Comparison of ENCODE assay signal across 9 cellular contexts in the genomic region with DNA sequence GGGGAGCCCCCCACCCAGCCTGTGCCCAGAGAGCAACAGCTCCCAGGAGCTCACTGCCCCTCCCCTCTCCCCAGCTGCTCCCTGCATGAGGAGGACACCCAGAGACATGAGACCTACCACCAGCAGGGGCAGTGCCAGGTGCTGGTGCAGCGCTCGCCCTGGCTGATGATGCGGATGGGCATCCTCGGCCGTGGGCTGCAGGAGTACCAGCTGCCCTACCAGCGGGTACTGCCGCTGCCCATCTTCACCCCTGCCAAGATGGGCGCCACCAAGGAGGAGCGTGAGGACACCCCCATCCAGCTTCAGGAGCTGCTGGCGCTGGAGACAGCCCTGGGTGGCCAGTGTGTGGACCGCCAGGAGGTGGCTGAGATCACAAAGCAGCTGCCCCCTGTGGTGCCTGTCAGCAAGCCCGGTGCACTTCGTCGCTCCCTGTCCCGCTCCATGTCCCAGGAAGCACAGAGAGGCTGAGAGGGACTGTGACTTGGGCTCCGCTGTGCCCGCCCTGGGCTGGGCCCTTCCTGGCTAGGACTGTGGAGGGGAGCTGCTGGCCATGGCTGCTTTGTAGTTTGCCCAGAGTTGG. TPM values are rescaled to one million over a fixed set of nuclear protein-coding genes. Genes with fewer than 3 reads are reported as not detected.
A peak's percentile ranks its signal among the peaks of the same experiment; 100 is the strongest.
DNase-seq lines count a peak whose midpoint lies in the region; ATAC-seq, FAIRE-seq and TF ChIP-seq lines count a peak whose summit lies in the region.
"Had no signal": no experiment of that assay in that cellular context is flagged by ENCODE, and none has a peak within 500 bp of the region (broad histone marks: within the 10 kb centered on the region; RNA-seq: fewer than 3 reads in every experiment).

No MANE protein-coding gene starts in this region.

- H3K18ac ChIP-seq in mesenchymal stem cell (ENCODE audit: low read depth in 1 of 2, low read length in 2 of 2) = no peak overlapping the region

- CTCF ChIA-PET in GM12878 (lab: Yijun Ruan, JAX) = interaction anchor here (1.1 to 8.4 kb wide), 4 partner anchors 12 to 38 kb away, joined by 3 to 64 read pairs (median 4); no protein-coding TSS in a partner anchor

- H2AFZ ChIP-seq in GM12878 (ENCODE audit: control insufficient read depth, low read depth, low read length) (no peak overlapping the region), mesenchymal stem cell (ENCODE audit: low read depth, low read length) (no peak overlapping the region)

- H3K4ac ChIP-seq in mesenchymal stem cell (ENCODE audit: low read depth in 1 of 2, low read length in 2 of 2) = no peak overlapping the region

- peaks cover 14 to 34% (median 25%) of the 10 kb centered on the region in 11 experiments for H3K36me3 ChIP-seq in BLaER1 treated with 17β-estradiol and CSF1 and Interleukin-3, amounts not matched to agents 10 nM and 100 nM
- H3K36me3 ChIP-seq in GM12878 (ENCODE audit: control insufficient read depth in 2 of 2, insufficient read depth in 2 of 2, low read length in 1 of 2) = peaks cover 0 to 11% of the 10 kb centered on the region in 2 experiments; a peak in 3 of 4 replicates
- peaks cover 20 to 24% of the 10 kb centered on the region in 2 experiments for H3K36me3 ChIP-seq in mesenchymal stem cell (ENCODE audit: control insufficient read depth in 1 of 2, insufficient read depth in 2 of 2, low read depth in 1 of 2, low read length in 2 of 2)
- H3K36me3 ChIP-seq in transverse colon = peaks cover 0 to 3% (median 0%) of the 10 kb centered on the region in 4 donors

- no peaks in the 10 kb centered on the region for H3K9me3 ChIP-seq in BLaER1 treated with 17β-estradiol and CSF1 and Interleukin-3, amounts not matched to agents 10 nM and 100 nM (replicated peaks in 1 of 11)
- H3K9me3 ChIP-seq in GM12878 (replicated peaks; ENCODE audit: control insufficient read depth, insufficient read depth, low read length) (no peaks in the 10 kb centered on the region), mesenchymal stem cell (ENCODE audit: control insufficient read depth, low read length) (no peaks in the 10 kb centered on the region), transverse colon (no peaks in the 10 kb centered on the region)

- H3K4me2 ChIP-seq in BLaER1 treated with 17β-estradiol and CSF1 and Interleukin-3, amounts not matched to agents 10 nM and 100 nM = peak overlapping the region in 10 of 11 experiments; percentile 0 to 81 (median 68); a peak in 18 of 22 replicates
- H3K4me2 ChIP-seq in GM12878 (ENCODE audit: control insufficient read depth, insufficient read depth) = no peak overlapping the region
- H3K4me2 ChIP-seq in mesenchymal stem cell (ENCODE audit: low read length, poor library complexity, severe bottlenecking) = no peak overlapping the region

- H4K8ac ChIP-seq in mesenchymal stem cell (ENCODE audit: low read length) = no peak overlapping the region

- no TSS peak for BruUV-seq in GM12878 (replicated peaks; lab: Mats Ljungman, UMichigan)

- no peak for FAIRE-seq in GM12878 (lab: Jason Lieb, UNC)

- H3K9ac ChIP-seq in BLaER1 treated with 17β-estradiol and CSF1 and Interleukin-3, amounts not matched to agents 10 nM and 100 nM = peak overlapping the region in 3 of 11 experiments; percentile 25 to 32 (median 31); a peak in 2 of 22 replicates
- no peak overlapping the region for H3K9ac ChIP-seq in GM12878 (ENCODE audit: control insufficient read depth, insufficient read depth, low read length)
- no peak overlapping the region for H3K9ac ChIP-seq in mesenchymal stem cell (ENCODE audit: low read length)

- H2BK120ac ChIP-seq in mesenchymal stem cell (ENCODE audit: low read depth, low read length) = no peak overlapping the region

- ATAC-seq in GM12878 = peak; percentile 40

- H2BK15ac ChIP-seq in mesenchymal stem cell (ENCODE audit: low read depth, poor library complexity, severe bottlenecking) = no peak overlapping the region

- no peak for TF ChIP-seq RAD21 in GM12878 (IDR thresholded peaks at IDR 0.05; ENCODE audit: insufficient read depth, low read depth, low read length)

- in situ Hi-C loops in GM12878 (cut with MboI) (no loop called here), G401 (cut with HindIII; ENCODE audit: low sequenced_read_pairs) (no loop called here), transverse colon (cut with MboI; ENCODE audit: low pct_ligation_motif_present in 1 of 4, low pct_unique_long_range_greater_than_20kb in 1 of 4, low sequenced_read_pairs in 3 of 4) (no loop called here)

- peak overlapping the region; percentile 29 for H2AK5ac ChIP-seq in mesenchymal stem cell (ENCODE audit: low read length, severe bottlenecking)

- H2BK5ac ChIP-seq in mesenchymal stem cell (ENCODE audit: low read depth, low read length, poor library complexity, severe bottlenecking) = no peak overlapping the region

- peaks cover 3% of the 10 kb centered on the region for H3K79me1 ChIP-seq in mesenchymal stem cell (replicated peaks; ENCODE audit: low read length, poor library complexity, severe bottlenecking)

- H3K79me2 ChIP-seq in GM12878 (ENCODE audit: control insufficient read depth, insufficient read depth, low read length) = no peaks in the 10 kb centered on the region

- H2BK12ac ChIP-seq in mesenchymal stem cell (ENCODE audit: low read length in 2 of 2) = no peak overlapping the region

- H4K20me1 ChIP-seq in BLaER1 treated with 17β-estradiol and CSF1 and Interleukin-3, amounts not matched to agents 10 nM and 100 nM = peaks cover 0 to 75% (median 28%) of the 10 kb centered on the region in 11 experiments; a peak in 16 of 22 replicates
- no peaks in the 10 kb centered on the region; the same call in 1 of the 2 replicates for H4K20me1 ChIP-seq in GM12878 (ENCODE audit: control insufficient read depth, insufficient read depth)

- H3K14ac ChIP-seq in mesenchymal stem cell (ENCODE audit: low read length in 2 of 2) = no peak overlapping the region

- H3K4me3 ChIP-seq in BLaER1 treated with 17β-estradiol and CSF1 and Interleukin-3, amounts not matched to agents 10 nM and 100 nM = no peak overlapping the region
- H3K4me3 ChIP-seq in GM12878 (no peak overlapping the region), mesenchymal stem cell (ENCODE audit: insufficient read depth in 1 of 2, low read depth in 1 of 2, low read length in 2 of 2) (no peak overlapping the region), transverse colon (no peak overlapping the region)
- H3K4me3 ChIP-seq: SJSA1 had no signal

- DNase-seq in LHCN-M2 (ENCODE audit: low read depth) (peak; percentile 58), GM12878 (ENCODE audit: low read depth, low spot score) (no peak), mesenchymal stem cell (no peak), mucosa of gallbladder (ENCODE audit: low spot score) (no peak), NCI-H226 (no peak), G401 (ENCODE audit: low spot score) (no peak), transverse colon (no peak)

- TF ChIP-seq POLR2A in GM12878 (IDR thresholded peaks at IDR 0.05; ENCODE audit: low read depth, low read length) = no peak; the same call in 1 of the 2 replicates
- TF ChIP-seq POLR2A in transverse colon (IDR thresholded peaks at IDR 0.05) = no peak

- H3K23ac ChIP-seq in mesenchymal stem cell (ENCODE audit: low read length in 2 of 2) = no peak overlapping the region

- no peak for TF ChIP-seq EP300 in GM12878 (IDR thresholded peaks at IDR 0.05; ENCODE audit: borderline replicate concordance in 1 of 2, control insufficient read depth in 1 of 2, low read depth in 2 of 2, low read length in 2 of 2)
- TF ChIP-seq EP300 in transverse colon (IDR thresholded peaks at IDR 0.05; ENCODE audit: low read depth) = no peak

- POLR2A ChIA-PET in GM12878 (lab: Charles Lee) = interaction anchor here (1.0 kb wide), 1 partner anchor 22 kb away, joined by 3 read pairs; a partner anchor contains a TSS

- H3K4me1 ChIP-seq in BLaER1 treated with 17β-estradiol and CSF1 and Interleukin-3, amounts not matched to agents 10 nM and 100 nM = peaks cover 30 to 88% (median 77%) of the 10 kb centered on the region in 10 experiments
- H3K4me1 ChIP-seq in GM12878 (ENCODE audit: control insufficient read depth, insufficient read depth, low read length) (no peaks in the 10 kb centered on the region), mesenchymal stem cell (ENCODE audit: control insufficient read depth, insufficient read depth, low read depth, low read length) (peaks cover 79% of the 10 kb centered on the region), transverse colon (peaks cover 37 to 58% (median 48%) of the 10 kb centered on the region in 4 donors)

- RAD21 ChIA-PET in GM12878 (lab: Charles Lee; ENCODE audit: unreplicated experiment) = no interaction called here

- WGBS in GM12878 (ENCODE audit: insufficient coverage, insufficient replicate concordance, low lambda C conversion rate, missing lambda C conversion rate) = 52% methylated on average over 17 of the region's 17 CpGs
- 79% methylated on average over 17 of the region's 17 CpGs for WGBS in mesenchymal stem cell
- 74% methylated on average over 7 of the region's 17 CpGs; no CpG with 5 or more reads in 1 of the 2 donors for WGBS in transverse colon (ENCODE audit: low coverage in 1 of 2), 2 donors

- TF ChIP-seq CTCF in GM12878 (IDR thresholded peaks at IDR 0.05 in 2 of 3, conservative IDR thresholded peaks at IDR 0.05 in 1 of 3; ENCODE audit: control insufficient read depth in 2 of 3, extremely low read depth in 1 of 3, insufficient read depth in 1 of 3, low read depth in 3 of 3, low read length in 3 of 3) (0 out of 6 replicates have a peak, but pooled peaks of 1 of the 3 experiments have one; percentile 7), transverse colon (IDR thresholded peaks at IDR 0.05) (peak in 1 of 5 experiments; percentile 5)

- SMC1A ChIA-PET in GM12878 (lab: Charles Lee; ENCODE audit: uncharacterized antibody, unreplicated experiment) = no interaction called here

- intact Hi-C loops in GM12878 (cut with micrococcal nuclease; ENCODE audit: unreplicated experiment) = no loop called here
- intact Hi-C loops in transverse colon (cut with DNase I; ENCODE audit: low total_unique reads) = no loop called here

- peak overlapping the region; percentile 27 for H4K91ac ChIP-seq in mesenchymal stem cell (ENCODE audit: low read length)

- no peak overlapping the region for H3K27ac ChIP-seq in BLaER1 treated with 17β-estradiol and CSF1 and Interleukin-3, amounts not matched to agents 10 nM and 100 nM
- H3K27ac ChIP-seq in GM12878 (ENCODE audit: control insufficient read depth, insufficient read depth) (no peak overlapping the region), mesenchymal stem cell (ENCODE audit: low read length, poor library complexity, severe bottlenecking) (no peak overlapping the region), transverse colon (peak overlapping the region in 1 of 4 donors; percentile 60)
- H3K27ac ChIP-seq: SJSA1 had no signal

- H3K27me3 ChIP-seq in BLaER1 treated with 17β-estradiol and CSF1 and Interleukin-3, amounts not matched to agents 10 nM and 100 nM = peaks cover 39 to 53% (median 46%) of the 10 kb centered on the region in 11 experiments
- H3K27me3 ChIP-seq in GM12878 (replicated peaks in 1 of 2; ENCODE audit: control insufficient read depth in 2 of 2, insufficient read depth in 2 of 2, low read length in 1 of 2) (peaks cover 4 to 6% of the 10 kb centered on the region in 2 experiments; a peak in 3 of 4 replicates), mesenchymal stem cell (ENCODE audit: control insufficient read depth in 1 of 2, insufficient read depth in 1 of 2, low read length in 2 of 2) (peaks cover 5 to 57% of the 10 kb centered on the region in 2 experiments), transverse colon (peaks cover 51% of the 10 kb centered on the region)

RNA-seq across cellular contexts. Expression of a gene that starts 0.6 kb away (rescaled TPM):
- total RNA-seq in LHCN-M2 (2014; rRNA removed) (0.40 TPM in 1 of 2 replicates, not detected in the other), GM12878 (2014; rRNA removed) (0.17 and 0.33 TPM in 2 replicates), GM12878 (2014; rRNA removed; fragmentation: Illumina TruSeq; extraction: Trizol) (0.32 and 0.36 TPM in 2 replicates), GM12878 (2021) (0.69 and 0.95 TPM in 2 replicates), mucosa of gallbladder (2.0 TPM), transverse colon (1 to 10 TPM in 1 of 4 donors, under 1 TPM in 1, not detected in 2; 0.64 to 1.9 TPM)
- 0.29 TPM for polyA plus RNA-seq in LHCN-M2 (2012)
- total RNA-seq in GM12878 (2013; cell fraction: nucleolus; rRNA removed) = 1.4 and 2.3 TPM in 2 replicates
- polyA plus RNA-seq in GM12878 (2011; ENCODE audit: low read depth) = 0.18 TPM
- polyA plus RNA-seq in GM12878 (2011; rRNA removed) (0.39 and 0.40 TPM in 2 replicates), GM12878 (2014; fragmentation: Illumina TruSeq; extraction: Trizol) (0.25 TPM in 1 of 2 replicates, not detected in the other), GM12878 (2014; fragmentation: Nextera tagmentation; extraction: Ambion mirVana) (not detected), GM12878 (2014; rRNA removed) (0.76 and 1.0 TPM in 2 replicates), GM12878 (2016; fragmentation: Nextera tagmentation; extraction: Ambion mirVana) (under 1 TPM in 1 of 2 experiments, not detected in 1; 0.18 TPM)
- 0.25 and 0.33 TPM in 2 replicates for polyA plus RNA-seq in GM12878 (2011; cell fraction: cytosol; rRNA removed)
- 6.5 and 7.0 TPM in 2 replicates for polyA plus RNA-seq in GM12878 (2011; cell fraction: nucleus; rRNA removed)
- 0.45 and 0.47 TPM in 2 replicates for polyA plus RNA-seq in GM12878 (2012)
- 0.51 and 1.8 TPM in 2 replicates for polyA minus RNA-seq in GM12878 (2011; rRNA and poly(A)+ RNA removed)
- polyA minus RNA-seq in GM12878 (2011; cell fraction: cytosol; rRNA and poly(A)+ RNA removed) = not detected in 2 replicates
- polyA minus RNA-seq in GM12878 (2011; cell fraction: nucleus; rRNA and poly(A)+ RNA removed) = 2.1 and 3.7 TPM in 2 replicates
- polyA plus RNA-seq in mesenchymal stem cell (2013, experiment 1 of 2) = 0.12 TPM
- polyA plus RNA-seq in mesenchymal stem cell (2013, experiment 2 of 2) = 0.05 TPM
- total RNA-seq in G401 (2014; rRNA removed; shearing (Covaris generic)) = 0.43 and 0.44 TPM in 2 replicates

RNA-seq across cellular contexts. Expression of a gene that starts 2.5 kb away (rescaled TPM):
- 0.17 TPM in 1 of 2 replicates, not detected in the other for total RNA-seq in LHCN-M2 (2014; rRNA removed)
- polyA plus RNA-seq in LHCN-M2 (2012) = 0.26 TPM
- not detected in 2 replicates for total RNA-seq in GM12878 (2013; cell fraction: nucleolus; rRNA removed)
- total RNA-seq in GM12878 (2014; rRNA removed) = not detected in 2 replicates
- not detected in 2 replicates for total RNA-seq in GM12878 (2014; rRNA removed; fragmentation: Illumina TruSeq; extraction: Trizol)
- total RNA-seq in GM12878 (2021) = not detected in 2 replicates
- not detected for polyA plus RNA-seq in GM12878 (2011; ENCODE audit: low read depth)
- polyA plus RNA-seq in GM12878 (2011; rRNA removed) = not detected in 2 replicates
- polyA plus RNA-seq in GM12878 (2011; cell fraction: cytosol; rRNA removed) = not detected in 2 replicates
- polyA plus RNA-seq in GM12878 (2011; cell fraction: nucleus; rRNA removed) = 0.12 TPM in 1 of 2 replicates, not detected in the other
- polyA plus RNA-seq in GM12878 (2012) = not detected in 2 replicates
- polyA plus RNA-seq in GM12878 (2014; fragmentation: Illumina TruSeq; extraction: Trizol) = not detected in 2 replicates
- polyA plus RNA-seq in GM12878 (2014; fragmentation: Nextera tagmentation; extraction: Ambion mirVana) = not detected
- polyA plus RNA-seq in GM12878 (2014; rRNA removed) = 0.24 TPM in 1 of 2 replicates, not detected in the other
- not detected for polyA plus RNA-seq in GM12878 (2016; fragmentation: Nextera tagmentation; extraction: Ambion mirVana)
- polyA minus RNA-seq in GM12878 (2011; rRNA and poly(A)+ RNA removed) = not detected in 2 replicates
- not detected in 2 replicates for polyA minus RNA-seq in GM12878 (2011; cell fraction: cytosol; rRNA and poly(A)+ RNA removed)
- not detected in 2 replicates for polyA minus RNA-seq in GM12878 (2011; cell fraction: nucleus; rRNA and poly(A)+ RNA removed)
- polyA plus RNA-seq in mesenchymal stem cell (2013, experiment 1 of 2) = 0.17 TPM
- 0.21 TPM for polyA plus RNA-seq in mesenchymal stem cell (2013, experiment 2 of 2)
- total RNA-seq in mucosa of gallbladder = 1.8 TPM
- not detected in 2 replicates for total RNA-seq in G401 (2014; rRNA removed; shearing (Covaris generic))
- total RNA-seq in transverse colon = 10 to 100 TPM in 1 of 4 donors, 1 to 10 TPM in 2, under 1 TPM in 1; 0.80 to 48.3 (median 1.3) TPM
- total RNA-seq: SJSA1 had no signal

RNA-seq across cellular contexts. Expression of a gene that starts 22.1 kb away (rescaled TPM):
- total RNA-seq in LHCN-M2 (2014; rRNA removed) = 14.0 and 16.1 TPM in 2 replicates
- 8.6 TPM for polyA plus RNA-seq in LHCN-M2 (2012)
- 8.9 and 11.4 TPM in 2 replicates for total RNA-seq in GM12878 (2013; cell fraction: nucleolus; rRNA removed)
- total RNA-seq in GM12878 (2014; rRNA removed) = 6.4 and 7.4 TPM in 2 replicates
- 2.7 and 4.3 TPM in 2 replicates for total RNA-seq in GM12878 (2014; rRNA removed; fragmentation: Illumina TruSeq; extraction: Trizol)
- 10.0 and 10.5 TPM in 2 replicates for total RNA-seq in GM12878 (2021)
- 5.0 TPM for polyA plus RNA-seq in GM12878 (2011; ENCODE audit: low read depth)
- polyA plus RNA-seq in GM12878 (2011; rRNA removed) = 2.8 and 6.6 TPM in 2 replicates
- polyA plus RNA-seq in GM12878 (2011; cell fraction: cytosol; rRNA removed) = 7.8 and 10.7 TPM in 2 replicates
- 37.7 and 38.6 TPM in 2 replicates for polyA plus RNA-seq in GM12878 (2011; cell fraction: nucleus; rRNA removed)
- polyA plus RNA-seq in GM12878 (2012) = 7.1 and 9.7 TPM in 2 replicates
- polyA plus RNA-seq in GM12878 (2014; fragmentation: Illumina TruSeq; extraction: Trizol) = 2.6 and 5.1 TPM in 2 replicates
- polyA plus RNA-seq in GM12878 (2014; fragmentation: Nextera tagmentation; extraction: Ambion mirVana) = 1 to 10 TPM in 1 of 2 experiments, under 1 TPM in 1; 0.21 to 1.2 TPM
- 5.6 and 8.4 TPM in 2 replicates for polyA plus RNA-seq in GM12878 (2014; rRNA removed)
- 1 to 10 TPM; 4.9 to 5.9 TPM for polyA plus RNA-seq in GM12878 (2016; fragmentation: Nextera tagmentation; extraction: Ambion mirVana)
- 5.3 and 11.6 TPM in 2 replicates for polyA minus RNA-seq in GM12878 (2011; rRNA and poly(A)+ RNA removed)
- polyA minus RNA-seq in GM12878 (2011; cell fraction: cytosol; rRNA and poly(A)+ RNA removed) = 2.1 and 4.2 TPM in 2 replicates
- polyA minus RNA-seq in GM12878 (2011; cell fraction: nucleus; rRNA and poly(A)+ RNA removed) = 2.8 and 7.3 TPM in 2 replicates
- polyA plus RNA-seq in mesenchymal stem cell (2013, experiment 1 of 2) = 6.1 TPM
- 5.9 TPM for polyA plus RNA-seq in mesenchymal stem cell (2013, experiment 2 of 2)
- 54.2 TPM for total RNA-seq in mucosa of gallbladder
- 10.3 and 13.5 TPM in 2 replicates for total RNA-seq in G401 (2014; rRNA removed; shearing (Covaris generic))
- 10 to 100 TPM; 19.9 to 82.6 (median 46.2) TPM for total RNA-seq in transverse colon

RNA-seq across cellular contexts. Expression of a gene that starts 28.8 kb away (rescaled TPM):
- total RNA-seq in LHCN-M2 (2014; rRNA removed) (36.4 and 46.0 TPM in 2 replicates), GM12878 (2014; rRNA removed) (16.4 and 21.5 TPM in 2 replicates), GM12878 (2014; rRNA removed; fragmentation: Illumina TruSeq; extraction: Trizol) (14.3 and 15.8 TPM in 2 replicates), GM12878 (2021) (46.3 and 48.2 TPM in 2 replicates), mucosa of gallbladder (82.2 TPM), transverse colon (100 to 1,000 TPM in 1 of 4 donors, 10 to 100 TPM in 3; 63.5 to 193 (median 73.2) TPM)
- 39.9 TPM for polyA plus RNA-seq in LHCN-M2 (2012)
- 48.2 and 60.1 TPM in 2 replicates for total RNA-seq in GM12878 (2013; cell fraction: nucleolus; rRNA removed)
- polyA plus RNA-seq in GM12878 (2011; ENCODE audit: low read depth) = 19.2 TPM
- polyA plus RNA-seq in GM12878 (2011; rRNA removed) (34.0 and 57.7 TPM in 2 replicates), GM12878 (2014; fragmentation: Illumina TruSeq; extraction: Trizol) (17.7 and 24.8 TPM in 2 replicates), GM12878 (2014; fragmentation: Nextera tagmentation; extraction: Ambion mirVana) (1 to 10 TPM in 1 of 2 experiments, under 1 TPM in 1; 0.08 to 1.4 TPM), GM12878 (2014; rRNA removed) (41.0 and 62.7 TPM in 2 replicates), GM12878 (2016; fragmentation: Nextera tagmentation; extraction: Ambion mirVana) (10 to 100 TPM; 30.2 to 38.8 TPM)
- polyA plus RNA-seq in GM12878 (2011; cell fraction: cytosol; rRNA removed) = 65.6 and 91.8 TPM in 2 replicates
- 250 and 312 TPM in 2 replicates for polyA plus RNA-seq in GM12878 (2011; cell fraction: nucleus; rRNA removed)
- polyA plus RNA-seq in GM12878 (2012) = 37.5 and 41.9 TPM in 2 replicates
- 72.9 and 96.0 TPM in 2 replicates for polyA minus RNA-seq in GM12878 (2011; rRNA and poly(A)+ RNA removed)
- polyA minus RNA-seq in GM12878 (2011; cell fraction: cytosol; rRNA and poly(A)+ RNA removed) = 24.6 and 26.1 TPM in 2 replicates
- 58.8 and 76.0 TPM in 2 replicates for polyA minus RNA-seq in GM12878 (2011; cell fraction: nucleus; rRNA and poly(A)+ RNA removed)
- 64.0 TPM for polyA plus RNA-seq in mesenchymal stem cell (2013, experiment 1 of 2)
- 60.0 TPM for polyA plus RNA-seq in mesenchymal stem cell (2013, experiment 2 of 2)
- 30.8 and 45.5 TPM in 2 replicates for total RNA-seq in G401 (2014; rRNA removed; shearing (Covaris generic))

RNA-seq across cellular contexts. Expression of a gene that starts 34.1 kb away (rescaled TPM):
- total RNA-seq in LHCN-M2 (2014; rRNA removed) (35.8 and 39.8 TPM in 2 replicates), GM12878 (2014; rRNA removed) (4.1 and 5.5 TPM in 2 replicates), GM12878 (2014; rRNA removed; fragmentation: Illumina TruSeq; extraction: Trizol) (3.9 and 4.7 TPM in 2 replicates), GM12878 (2021) (6.8 and 7.0 TPM in 2 replicates), mucosa of gallbladder (202 TPM), transverse colon (100 to 1,000 TPM; 175 to 439 (median 234) TPM)
- 39.0 TPM for polyA plus RNA-seq in LHCN-M2 (2012)
- total RNA-seq in GM12878 (2013; cell fraction: nucleolus; rRNA removed) = 15.3 and 28.2 TPM in 2 replicates
- 1.9 TPM for polyA plus RNA-seq in GM12878 (2011; ENCODE audit: low read depth)
- polyA plus RNA-seq in GM12878 (2011; rRNA removed) (4.0 and 4.2 TPM in 2 replicates), GM12878 (2014; fragmentation: Illumina TruSeq; extraction: Trizol) (3.1 and 4.5 TPM in 2 replicates), GM12878 (2014; fragmentation: Nextera tagmentation; extraction: Ambion mirVana) (under 1 TPM; 0.39 to 0.77 TPM), GM12878 (2014; rRNA removed) (5.0 and 7.0 TPM in 2 replicates), GM12878 (2016; fragmentation: Nextera tagmentation; extraction: Ambion mirVana) (1 to 10 TPM; 3.2 to 3.7 TPM)
- polyA plus RNA-seq in GM12878 (2011; cell fraction: cytosol; rRNA removed) = 4.1 and 5.2 TPM in 2 replicates
- 13.8 and 14.2 TPM in 2 replicates for polyA plus RNA-seq in GM12878 (2011; cell fraction: nucleus; rRNA removed)
- polyA plus RNA-seq in GM12878 (2012) = 4.6 and 5.3 TPM in 2 replicates
- polyA minus RNA-seq in GM12878 (2011; rRNA and poly(A)+ RNA removed) = 7.3 and 8.2 TPM in 2 replicates
- polyA minus RNA-seq in GM12878 (2011; cell fraction: cytosol; rRNA and poly(A)+ RNA removed) = 2.6 and 2.9 TPM in 2 replicates
- polyA minus RNA-seq in GM12878 (2011; cell fraction: nucleus; rRNA and poly(A)+ RNA removed) = 4.7 and 6.8 TPM in 2 replicates
- polyA plus RNA-seq in mesenchymal stem cell (2013, experiment 1 of 2) = 26.2 TPM
- polyA plus RNA-seq in mesenchymal stem cell (2013, experiment 2 of 2) = 25.3 TPM
- 41.1 and 44.7 TPM in 2 replicates for total RNA-seq in G401 (2014; rRNA removed; shearing (Covaris generic))

Comparison
In these comparisons a context has a peak if more than half of its experiments do, and no peak if none do; other contexts are left out.
1. H3K4me2 ChIP-seq: peak in BLaER1 treated with 17β-estradiol and CSF1 and Interleukin-3, amounts not matched to agents 10 nM and 100 nM (10 of 11); none in GM12878 (single experiment) and mesenchymal stem cell (single experiment).